In genomic region chr5:43019615-43020293, GRCh38 we compare ENCODE assay signal across 1 cellular context.
TF ChIP-seq lines count a peak whose summit lies in the region.

No MANE protein-coding gene starts in this region.

TF ChIP-seq in GM12878, 131 proteins besides CTCF, POLR2A, EP300 and RAD21 (continued from another document and continues in another):
- peak; percentile 31; the same call in 1 of the 2 replicates for TF ChIP-seq RELB (IDR thresholded peaks at IDR 0.05; ENCODE audit: low read depth)
- 0 out of 2 replicates have a peak, but pooled peaks have one; percentile 28 for TF ChIP-seq MTA2 (IDR thresholded peaks at IDR 0.05; ENCODE audit: low read depth)
- TF ChIP-seq ASH2L (IDR thresholded peaks at IDR 0.05; ENCODE audit: borderline replicate concordance, low read depth), result 0 out of 2 replicates have a peak, but pooled peaks have one; percentile 86
- TF ChIP-seq IRF4 (IDR thresholded peaks at IDR 0.05; ENCODE audit: low read depth, low read length), result 0 out of 2 replicates have a peak, but pooled peaks have one; percentile 42
- peak; percentile 88; the same call in 1 of the 2 replicates for TF ChIP-seq CBX5 (IDR thresholded peaks at IDR 0.05; ENCODE audit: low read depth)
- no peak for TF ChIP-seq MEF2A (IDR thresholded peaks at IDR 0.05; ENCODE audit: insufficient read depth, low read depth, low read length)
- no peak for TF ChIP-seq FOXK2 (IDR thresholded peaks at IDR 0.05)
- TF ChIP-seq GATAD2B (conservative IDR thresholded peaks at IDR 0.05; ENCODE audit: low read depth), result 0 out of 2 replicates have a peak, but pooled peaks have one; percentile 48
- 0 out of 2 replicates have a peak, but pooled peaks have one; percentile 66 for TF ChIP-seq ZSCAN29 (IDR thresholded peaks at IDR 0.05)
- no peak for TF ChIP-seq E2F4 (IDR thresholded peaks at IDR 0.05; ENCODE audit: low read depth, low read length)
- peak; percentile 36; the same call in 1 of the 2 replicates for TF ChIP-seq TAF1 (IDR thresholded peaks at IDR 0.05; ENCODE audit: borderline replicate concordance, low read depth, low read length)
- no peak for TF ChIP-seq PBX3 (IDR thresholded peaks at IDR 0.05; ENCODE audit: insufficient replicate concordance, low read depth, low read length)
- no peak for TF ChIP-seq SPI1 (IDR thresholded peaks at IDR 0.05; ENCODE audit: borderline replicate concordance, insufficient read depth, low read depth, low read length)
- no peak for TF ChIP-seq IRF3 (IDR thresholded peaks at IDR 0.05)
- TF ChIP-seq SUZ12 (IDR thresholded peaks at IDR 0.05; ENCODE audit: unreplicated experiment), result no peak
- peak; percentile 76; the same call in 1 of the 2 replicates for TF ChIP-seq MTA3 (IDR thresholded peaks at IDR 0.05; ENCODE audit: borderline replicate concordance, low read length)
- no peak for TF ChIP-seq WRNIP1 (IDR thresholded peaks at IDR 0.05; ENCODE audit: borderline replicate concordance, low read depth, low read length)
- TF ChIP-seq ZBTB40 (IDR thresholded peaks at IDR 0.05; ENCODE audit: borderline replicate concordance), result peak; percentile 40; the same call in 1 of the 2 replicates
- peak; percentile 11 for TF ChIP-seq SIX5 (IDR thresholded peaks at IDR 0.05; ENCODE audit: low read depth, low read length, severe bottlenecking)
- TF ChIP-seq EGR1 (IDR thresholded peaks at IDR 0.05; ENCODE audit: borderline replicate concordance in 1 of 2, low read depth in 2 of 2, low read length in 2 of 2), result 0 out of 3 replicates have a peak, but pooled peaks of 1 of the 2 experiments have one; percentile 35
- TF ChIP-seq HSF1 (IDR thresholded peaks at IDR 0.05; ENCODE audit: low read depth, low read length), result no peak
- TF ChIP-seq ETV6 (conservative IDR thresholded peaks at IDR 0.05 in 1 of 2, IDR thresholded peaks at IDR 0.05 in 1 of 2; ENCODE audit: borderline replicate concordance in 1 of 2, low read depth in 1 of 2), result peak in 1 of 2 experiments; percentile 92; a peak in 2 of 4 replicates
- peak; percentile 74; the same call in 1 of the 2 replicates for TF ChIP-seq FOXM1 (IDR thresholded peaks at IDR 0.05; ENCODE audit: low read depth, low read length)
- peak; percentile 57; the same call in 1 of the 2 replicates for TF ChIP-seq ZBED1 (IDR thresholded peaks at IDR 0.05; ENCODE audit: borderline replicate concordance)
- peak; percentile 53; the same call in 1 of the 2 replicates for TF ChIP-seq DPF2 (IDR thresholded peaks at IDR 0.05)
- TF ChIP-seq BHLHE40 (IDR thresholded peaks at IDR 0.05; ENCODE audit: borderline replicate concordance in 1 of 2, low read depth in 2 of 2, low read length in 1 of 2), result peak in 1 of 2 experiments; percentile 35; a peak in 2 of 4 replicates
- TF ChIP-seq CEBPZ (IDR thresholded peaks at IDR 0.05; ENCODE audit: low read depth, low read length), result no peak
- peak; percentile 77 for TF ChIP-seq NKRF (conservative IDR thresholded peaks at IDR 0.05)
- peak; percentile 62; the same call in 1 of the 2 replicates for TF ChIP-seq IKZF1 (conservative IDR thresholded peaks at IDR 0.05)
- TF ChIP-seq GABPA (IDR thresholded peaks at IDR 0.05; ENCODE audit: low read depth), result 0 out of 2 replicates have a peak, but pooled peaks have one; percentile 34
- peak; percentile 70; the same call in 1 of the 2 replicates for TF ChIP-seq TCF12 (IDR thresholded peaks at IDR 0.05; ENCODE audit: low read depth, low read length)
- no peak for TF ChIP-seq SMAD5 (IDR thresholded peaks at IDR 0.05; ENCODE audit: low read depth)
- TF ChIP-seq EED (IDR thresholded peaks at IDR 0.05; ENCODE audit: low read depth), result 0 out of 2 replicates have a peak, but pooled peaks have one; percentile 11
- peak; percentile 63; the same call in 1 of the 2 replicates for TF ChIP-seq PAX5 (IDR thresholded peaks at IDR 0.05; ENCODE audit: borderline replicate concordance, low read depth, low read length)
- TF ChIP-seq ZNF24 (IDR thresholded peaks at IDR 0.05), result no peak
- TF ChIP-seq ZNF592 (IDR thresholded peaks at IDR 0.05), result no peak
